10 cellular contexts compared by ENCODE assay signal in genomic region chr11:118338637-118339061, GRCh38. TPM values are rescaled to one million over a fixed set of nuclear protein-coding genes. Genes with fewer than 3 reads are reported as not detected.
DNase-seq lines count a peak whose midpoint lies in the region; ATAC-seq and TF ChIP-seq lines count a peak whose summit lies in the region.
"Had no signal": no experiment of that assay in that cellular context is flagged by ENCODE, and none has a peak within 500 bp of the region (broad histone marks: within the 10 kb centered on the region; RNA-seq: fewer than 3 reads in every experiment).

No MANE protein-coding gene starts in this region.

- H3K27me3 Mint-ChIP-seq in CD4-positive, alpha-beta memory T cell = peaks cover 0 to 1% of the 10 kb centered on the region in 2 donors
- H3K27me3 Mint-ChIP-seq in progenitor cell of endocrine pancreas = peaks cover 6% of the 10 kb centered on the region

- peak; percentile 87 to 98 (median 90) for DNase-seq in CD4-positive, alpha-beta memory T cell
- DNase-seq in SW480 (ENCODE audit: low spot score) = peak; percentile 36
- peak; percentile 83 for DNase-seq in activated naive CD4-positive, alpha-beta T cell treated with Interleukin-2 at 50 U/mL for 16 hours
- DNase-seq in progenitor cell of endocrine pancreas (ENCODE audit: low spot score, unreplicated experiment) = no peak
- DNase-seq in WERI-Rb-1 = no peak
- DNase-seq in NCI-H146 (lab: John Stamatoyannopoulos, UW) = no peak
- no peak for DNase-seq in 8988T

- H3K9me3 Mint-ChIP-seq in CD4-positive, alpha-beta memory T cell = peaks cover 0 to 2% (median 0%) of the 10 kb centered on the region in 8 donors
- no peaks in the 10 kb centered on the region for H3K9me3 Mint-ChIP-seq in progenitor cell of endocrine pancreas (ENCODE audit: low read depth)

- H3K9me3 ChIP-seq in CD4-positive, alpha-beta memory T cell (ENCODE audit: control insufficient read depth in 1 of 2, low read length in 2 of 2) = no peaks in the 10 kb centered on the region
- no peaks in the 10 kb centered on the region for H3K9me3 ChIP-seq in WERI-Rb-1 (ENCODE audit: severe bottlenecking)

- TF ChIP-seq CTCF in progenitor cell of endocrine pancreas (IDR thresholded peaks at IDR 0.05; ENCODE audit: unreplicated experiment) = no peak
- TF ChIP-seq CTCF in WERI-Rb-1 (IDR thresholded peaks at IDR 0.05; ENCODE audit: low read depth, low read length) = no peak

- POLR2A ChIA-PET in CD4-positive, alpha-beta memory T cell (lab: Charles Lee; ENCODE audit: partially characterized antibody) = interaction anchor here (1.1 to 9.2 kb wide), 10 partner anchors 10 to 136 kb away, joined by 3 to 65 read pairs (median 6); partner anchors contain the start of genes KMT2A, MPZL3 and UBE4A

- peak overlapping the region; percentile 93 for H3K27ac ChIP-seq in CD4-positive, alpha-beta memory T cell (ENCODE audit: low read depth, low read length)
- no peak overlapping the region for H3K27ac ChIP-seq in WERI-Rb-1

- H3K4me1 ChIP-seq in CD4-positive, alpha-beta memory T cell (ENCODE audit: insufficient read depth, low read length) = peaks cover 75% of the 10 kb centered on the region

- CTCF ChIA-PET in CD4-positive, alpha-beta memory T cell (lab: Charles Lee; ENCODE audit: partially characterized antibody) = interaction anchor here (1.2 to 1.7 kb wide), 2 partner anchors 9 to 15 kb away, joined by 5 to 6 read pairs; no protein-coding TSS in a partner anchor

- H3K27ac Mint-ChIP-seq in CD4-positive, alpha-beta memory T cell = peak overlapping the region; percentile 98 to 100 (median 99)
- peak overlapping the region; percentile 1 for H3K27ac Mint-ChIP-seq in progenitor cell of endocrine pancreas

- H3K4me1 Mint-ChIP-seq in CD4-positive, alpha-beta memory T cell = peaks cover 32 to 79% (median 55%) of the 10 kb centered on the region in 4 donors
- no peaks in the 10 kb centered on the region for H3K4me1 Mint-ChIP-seq in progenitor cell of endocrine pancreas (ENCODE audit: low read depth)

- peak overlapping the region; percentile 89 to 97 for H3K4me3 ChIP-seq in CD4-positive, alpha-beta memory T cell (ENCODE audit: low read length in 2 of 2)
- H3K4me3 ChIP-seq in WERI-Rb-1 (ENCODE audit: low read depth, low read length) = no peak overlapping the region

- H3K36me3 Mint-ChIP-seq in CD4-positive, alpha-beta memory T cell = peaks cover 40 to 44% of the 10 kb centered on the region in 2 donors
- no peaks in the 10 kb centered on the region for H3K36me3 Mint-ChIP-seq in progenitor cell of endocrine pancreas (ENCODE audit: insufficient read depth)

- intact Hi-C loops in CD4-positive, alpha-beta memory T cell (cut with micrococcal nuclease) = loop anchor here (1.0 kb wide), 2 partner anchors 21 to 34 kb away; partner anchors contain the start of genes CD3E and UBE4A

- ATAC-seq in GM19463 (IDR thresholded peaks at IDR 0.05; ENCODE audit: unreplicated experiment) = no peak

- H3K27me3 ChIP-seq in CD4-positive, alpha-beta memory T cell (ENCODE audit: insufficient read depth, low read length) = no peaks in the 10 kb centered on the region
- no peaks in the 10 kb centered on the region for H3K27me3 ChIP-seq in WERI-Rb-1 (ENCODE audit: insufficient read depth, low read depth, severe bottlenecking)

- H3K36me3 ChIP-seq in CD4-positive, alpha-beta memory T cell (ENCODE audit: insufficient read depth, low read length) = peaks cover 16% of the 10 kb centered on the region
- H3K36me3 ChIP-seq in WERI-Rb-1 = no peaks in the 10 kb centered on the region

- H3K4me3 Mint-ChIP-seq in CD4-positive, alpha-beta memory T cell = peak overlapping the region; percentile 91 to 100 (median 97)
- no peak overlapping the region for H3K4me3 Mint-ChIP-seq in progenitor cell of endocrine pancreas (ENCODE audit: low read depth)

RNA-seq across cellular contexts. Expression of gene CD3D, which starts 3.9 kb away (rescaled TPM):
- 100 to 1,000 TPM; 338 to 343 TPM for total RNA-seq in CD4-positive, alpha-beta memory T cell
- 1,000 to 10,000 TPM in 1 of 2 donors, 100 to 1,000 TPM in 1; 993 to 1,046 TPM for polyA plus RNA-seq in CD4-positive, alpha-beta memory T cell
- not detected in 2 replicates for total RNA-seq in progenitor cell of endocrine pancreas
- total RNA-seq: myocyte, RPMI7951 had no signal

RNA-seq across cellular contexts. Expression of gene CD3G, which starts 5.5 kb away (rescaled TPM):
- 100 to 1,000 TPM; 191 to 205 TPM for total RNA-seq in CD4-positive, alpha-beta memory T cell
- polyA plus RNA-seq in CD4-positive, alpha-beta memory T cell = 100 to 1,000 TPM; 131 to 417 TPM
- not detected in 2 replicates for total RNA-seq in progenitor cell of endocrine pancreas
- total RNA-seq: myocyte, RPMI7951 had no signal

RNA-seq across cellular contexts. Expression of gene UBE4A, which starts 20.8 kb away (rescaled TPM):
- 10 to 100 TPM; 50.3 to 52.2 TPM for total RNA-seq in CD4-positive, alpha-beta memory T cell
- 10 to 100 TPM; 16.9 to 25.5 TPM for polyA plus RNA-seq in CD4-positive, alpha-beta memory T cell
- 49.2 and 49.8 TPM in 2 replicates for total RNA-seq in progenitor cell of endocrine pancreas

RNA-seq across cellular contexts. Expression of gene CD3E, which starts 34.1 kb away (rescaled TPM):
- 100 to 1,000 TPM; 581 to 618 TPM for total RNA-seq in CD4-positive, alpha-beta memory T cell
- polyA plus RNA-seq in CD4-positive, alpha-beta memory T cell = 100 to 1,000 TPM; 627 to 999 TPM
- not detected in 2 replicates for total RNA-seq in progenitor cell of endocrine pancreas
- total RNA-seq: myocyte, RPMI7951 had no signal

Comparison
In these comparisons a context has a peak if more than half of its experiments do, and no peak if none do; other contexts are left out.
1. DNase-seq: peak in CD4-positive, alpha-beta memory T cell (5 of 5), SW480 (single experiment) and activated naive CD4-positive, alpha-beta T cell treated with Interleukin-2 at 50 U/mL for 16 hours (single experiment); none in progenitor cell of endocrine pancreas (single experiment), WERI-Rb-1 (single experiment), NCI-H146 (single experiment) and 8988T (single experiment).
2. RNA of gene CD3D, which starts 3.9 kb away (total RNA-seq): 338 to 343 TPM in CD4-positive, alpha-beta memory T cell; not detected in progenitor cell of endocrine pancreas; every median in the first group is over 100 times any median in the second.
3. RNA of gene CD3G, which starts 5.5 kb away (total RNA-seq): 191 to 205 TPM in CD4-positive, alpha-beta memory T cell; not detected in progenitor cell of endocrine pancreas; every median in the first group is over 100 times any median in the second.